ENCODE assay signal across 11 cellular contexts in genomic region chr17:70562137-70562536, GRCh38.
"Had no signal": no experiment of that assay in that cellular context is flagged by ENCODE, and none has a peak within 500 bp of the region (broad histone marks: within the 10 kb centered on the region; RNA-seq: fewer than 3 reads in every experiment).

No MANE protein-coding gene starts in this region.

- FAIRE-seq: H1, H54 had no signal

- H3K4me3 ChIP-seq: GM23248, GM23338, HAP-1 had no signal

- H3K4me1 ChIP-seq: HAP-1 had no signal

- H3K9me3 ChIP-seq: HAP-1 had no signal

- DNase-seq: GM23248, GOT3, H7, H9, HCEC 1CT, HFFc6 had no signal

- H3K36me3 ChIP-seq: HAP-1 had no signal

- H3K27ac Mint-ChIP-seq: GM23338, H9, HFFc6 had no signal

- H3K4me3 Mint-ChIP-seq: GM23338, H9, HFFc6 had no signal

- H3K27ac ChIP-seq: GM23248 had no signal

- ATAC-seq: GM23338, HCT116 had no signal

- H3K4me1 Mint-ChIP-seq: GM23338, H9 had no signal

- H3K9me3 Mint-ChIP-seq: GM23338, H9 had no signal

- H3K9ac ChIP-seq: GM23248 had no signal

- H2AFZ ChIP-seq: GM23248, GM23338 had no signal

- H3K4me2 ChIP-seq: GM23338 had no signal
